9 cellular contexts compared by ENCODE assay signal in the genomic region with DNA sequence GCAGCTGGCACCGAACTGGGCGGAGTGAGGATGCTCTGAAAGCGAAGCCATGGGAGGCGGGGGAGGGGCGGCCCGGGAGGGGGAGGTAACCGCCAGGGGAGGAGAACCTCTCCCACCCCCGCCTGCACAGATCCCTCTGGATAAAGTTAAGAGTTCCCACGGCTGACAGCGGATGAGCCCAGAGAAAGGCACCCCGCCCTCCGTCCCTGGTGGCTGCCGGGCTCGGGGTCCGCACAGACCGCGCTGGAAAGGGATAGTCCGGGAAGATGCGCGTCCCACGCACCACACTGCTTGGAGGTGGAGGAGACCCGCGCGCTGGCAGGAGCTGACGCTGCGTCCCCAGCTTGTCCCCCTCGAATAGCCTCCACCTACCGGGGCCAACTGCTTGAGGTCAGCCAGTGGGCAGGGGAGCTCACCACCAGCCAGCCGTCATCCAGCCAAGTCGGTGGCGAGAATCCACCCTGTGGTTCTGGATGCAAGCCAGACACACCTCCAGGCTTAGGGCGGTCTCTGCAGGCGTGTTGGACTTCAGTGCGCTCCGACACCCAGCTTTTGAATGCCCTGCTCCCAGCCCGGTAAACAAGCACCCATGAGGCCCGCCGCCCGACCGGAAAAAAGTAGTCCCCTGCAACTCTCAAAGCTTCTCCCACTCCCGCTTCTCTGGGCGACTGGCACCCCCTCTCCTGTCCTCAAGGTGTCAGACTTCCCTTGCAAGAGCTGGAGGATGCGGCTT. TPM values are rescaled to one million over a fixed set of nuclear protein-coding genes. Genes with fewer than 3 reads are reported as not detected.
DNase-seq lines count a peak whose midpoint lies in the region; ATAC-seq, FAIRE-seq and TF ChIP-seq lines count a peak whose summit lies in the region.
"Had no signal": no experiment of that assay in that cellular context is flagged by ENCODE, and none has a peak within 500 bp of the region (broad histone marks: within the 10 kb centered on the region; RNA-seq: fewer than 3 reads in every experiment).

A gene (minus strand): TSS at position 17 of the 733 bp plus-strand sequence. CDS start 86,439 bp downstream, outside the sequence.

- no peaks in the 10 kb centered on the region for H3K36me3 Mint-ChIP-seq in activated naive CD8-positive, alpha-beta T cell
- H3K36me3 Mint-ChIP-seq in activated naive CD8-positive, alpha-beta T cell treated with anti-CD3 and anti-CD28 coated beads for 36 hours = no peaks in the 10 kb centered on the region

- peak within 1 kb of the TSS; percentile 43 for H3K4me3 ChIP-seq in epithelial cell of esophagus (ENCODE audit: low read length)

- H3K27ac Mint-ChIP-seq in activated naive CD8-positive, alpha-beta T cell = no peak within 1 kb of the TSS
- H3K27ac Mint-ChIP-seq in activated naive CD8-positive, alpha-beta T cell treated with anti-CD3 and anti-CD28 coated beads for 36 hours = no peak within 1 kb of the TSS

- H3K4me1 Mint-ChIP-seq in activated naive CD8-positive, alpha-beta T cell (ENCODE audit: low read depth) = peaks cover 9% of the 10 kb centered on the region
- peaks cover 10% of the 10 kb centered on the region for H3K4me1 Mint-ChIP-seq in activated naive CD8-positive, alpha-beta T cell treated with anti-CD3 and anti-CD28 coated beads for 36 hours

- TF ChIP-seq CTCF in epithelial cell of esophagus (IDR thresholded peaks at IDR 0.05; ENCODE audit: insufficient read depth, low read depth, low read length, missing control alignments) = peak; percentile 78

- H3K4me3 Mint-ChIP-seq in activated naive CD8-positive, alpha-beta T cell = peak within 1 kb of the TSS; percentile 54
- no peak within 1 kb of the TSS for H3K4me3 Mint-ChIP-seq in activated naive CD8-positive, alpha-beta T cell treated with anti-CD3 and anti-CD28 coated beads for 36 hours

- FAIRE-seq in urothelium cell line (lab: Jason Lieb, UNC) = no peak
- FAIRE-seq: endometrium had no signal

- ATAC-seq in HG03025 (IDR thresholded peaks at IDR 0.05; ENCODE audit: low FRiP score, unreplicated experiment) = no peak

- DNase-seq in activated naive CD8-positive, alpha-beta T cell treated with anti-CD3 and anti-CD28 coated beads for 36 hours = no peak
- DNase-seq in OCI-M1 (lab: John Stamatoyannopoulos, UW) = peak; percentile 84
- peak; percentile 75 for DNase-seq in epithelial cell of esophagus (ENCODE audit: low read depth)
- DNase-seq in mucosa of gallbladder (ENCODE audit: low spot score) = peak; percentile 47
- DNase-seq in urothelium cell line (ENCODE audit: low spot score) = peak; percentile 53
- DNase-seq in activated CD4-positive, CD25-positive, alpha-beta regulatory T cell (lab: John Stamatoyannopoulos, UW) = no peak

- H3K27me3 Mint-ChIP-seq in activated naive CD8-positive, alpha-beta T cell = peaks cover 29% of the 10 kb centered on the region
- H3K27me3 Mint-ChIP-seq in activated naive CD8-positive, alpha-beta T cell treated with anti-CD3 and anti-CD28 coated beads for 36 hours = peaks cover 39% of the 10 kb centered on the region

- peaks cover 4% of the 10 kb centered on the region for H3K9me3 Mint-ChIP-seq in activated naive CD8-positive, alpha-beta T cell (ENCODE audit: low read depth)
- H3K9me3 Mint-ChIP-seq in activated naive CD8-positive, alpha-beta T cell treated with anti-CD3 and anti-CD28 coated beads for 36 hours = no peaks in the 10 kb centered on the region

RNA-seq across cellular contexts. Expression of the gene that starts here (rescaled TPM):
- not detected for total RNA-seq in activated naive CD8-positive, alpha-beta T cell treated with anti-CD3 and anti-CD28 coated beads for 36 hours
- 11.3 TPM for total RNA-seq in mucosa of gallbladder

Comparison
In these comparisons a context has a peak if more than half of its experiments do, and no peak if none do; other contexts are left out.
1. RNA of the gene that starts here (total RNA-seq): 11.3 TPM in mucosa of gallbladder (single experiment); not detected in activated naive CD8-positive, alpha-beta T cell treated with anti-CD3 and anti-CD28 coated beads for 36 hours; every median in the first group is over 10 times any median in the second.
2. DNase-seq: peak in OCI-M1 (single experiment), epithelial cell of esophagus (single experiment), mucosa of gallbladder (single experiment) and urothelium cell line (single experiment); none in activated naive CD8-positive, alpha-beta T cell treated with anti-CD3 and anti-CD28 coated beads for 36 hours (single experiment) and activated CD4-positive, CD25-positive, alpha-beta regulatory T cell (0 of 4).